Comparison of ENCODE assay signal across 21 cellular contexts in genomic region chr11:86167499-86168161, GRCh38.
DNase-seq lines count a peak whose midpoint lies in the region; ATAC-seq and TF ChIP-seq lines count a peak whose summit lies in the region.
"Had no signal": no experiment of that assay in that cellular context is flagged by ENCODE, and none has a peak within 500 bp of the region (broad histone marks: within the 10 kb centered on the region; RNA-seq: fewer than 3 reads in every experiment).

No MANE protein-coding gene starts in this region.

- H3K27ac ChIP-seq in heart left ventricle (peak overlapping the region in 3 of 12 donors; percentile 11 to 41 (median 18)), subcutaneous abdominal adipose tissue (ENCODE audit: low read depth, low read length) (peak overlapping the region; percentile 61)
- H3K27ac ChIP-seq: pancreas, sigmoid colon, uterus had no signal

- no peaks in the 10 kb centered on the region for H3K9me3 Mint-ChIP-seq in activated naive CD4-positive, alpha-beta T cell treated with anti-CD3 and anti-CD28 coated beads, Interleukin-2, amount 50 U/mL, for 72 hours
- H3K9me3 Mint-ChIP-seq: activated T-cell treated with anti-CD3 and anti-CD28 coated beads, Interleukin-2, amount 50 U/mL, for 4 hours; effector memory CD8-positive, alpha-beta T cell; natural killer cell treated with Interleukin-12 subunit alpha and Interleukin-12 subunit beta and Interleukin-15 and Interleukin-18, amount 100 ng/mL, for 72 hours had no signal

- H3K9ac ChIP-seq in adipocyte (ENCODE audit: low read length) (peak overlapping the region; percentile 10), subcutaneous abdominal adipose tissue (ENCODE audit: low read length in 5 of 5) (no peak overlapping the region)

- intact Hi-C loops in heart left ventricle (cut with DNase I) (no loop called here), cardiac septum (cut with DNase I) (no loop called here), left cardiac atrium (cut with DNase I) (no loop called here)

- no peak overlapping the region for H3K27ac Mint-ChIP-seq in activated naive CD4-positive, alpha-beta T cell treated with anti-CD3 and anti-CD28 coated beads, Interleukin-2, amount 50 U/mL, for 72 hours
- H3K27ac Mint-ChIP-seq: effector memory CD8-positive, alpha-beta T cell; natural killer cell treated with Interleukin-12 subunit alpha and Interleukin-12 subunit beta and Interleukin-15 and Interleukin-18, amount 100 ng/mL, for 72 hours had no signal

- H3K27me3 ChIP-seq in heart left ventricle: no peaks in the 10 kb centered on the region
- no peaks in the 10 kb centered on the region for H3K27me3 ChIP-seq in adipocyte (replicated peaks; ENCODE audit: control insufficient read depth, insufficient read depth, low read length)
- no peaks in the 10 kb centered on the region for H3K27me3 ChIP-seq in subcutaneous abdominal adipose tissue (ENCODE audit: control insufficient read depth in 5 of 5, insufficient read depth in 4 of 5, low read length in 5 of 5)
- H3K27me3 ChIP-seq: pancreas, sigmoid colon, uterus had no signal

- no peaks in the 10 kb centered on the region for H3K36me3 ChIP-seq in heart left ventricle
- H3K36me3 ChIP-seq in adipocyte (ENCODE audit: control insufficient read depth, insufficient read depth, low read length, severe bottlenecking): no peaks in the 10 kb centered on the region
- H3K36me3 ChIP-seq in subcutaneous abdominal adipose tissue (ENCODE audit: control insufficient read depth in 5 of 5, insufficient read depth in 5 of 5, low read length in 5 of 5): no peaks in the 10 kb centered on the region
- H3K36me3 ChIP-seq: pancreas, sigmoid colon, uterus had no signal

- no peak for TF ChIP-seq CTCF in heart left ventricle (IDR thresholded peaks at IDR 0.05)

- H3K36me3 Mint-ChIP-seq in activated naive CD4-positive, alpha-beta T cell treated with anti-CD3 and anti-CD28 coated beads, Interleukin-2, amount 50 U/mL, for 72 hours: no peaks in the 10 kb centered on the region
- H3K36me3 Mint-ChIP-seq: natural killer cell treated with Interleukin-12 subunit alpha and Interleukin-12 subunit beta and Interleukin-15 and Interleukin-18, amount 100 ng/mL, for 72 hours had no signal

- ATAC-seq in heart left ventricle (peak in 3 of 4 donors; percentile 41 to 70 (median 60)), left cardiac atrium (peak; percentile 52 to 60), HG03097 (IDR thresholded peaks at IDR 0.05; ENCODE audit: low FRiP score, unreplicated experiment) (no peak)
- no peak for ATAC-seq in activated naive CD4-positive, alpha-beta T cell treated with anti-CD3 and anti-CD28 coated beads, Interleukin-2, amount 50 U/mL, for 72 hours
- ATAC-seq: activated T-cell treated with anti-CD3 and anti-CD28 coated beads, Interleukin-2, amount 50 U/mL, for 4 hours; effector memory CD8-positive, alpha-beta T cell; natural killer cell treated with Interleukin-12 subunit alpha and Interleukin-12 subunit beta and Interleukin-15 and Interleukin-18, amount 100 ng/mL, for 72 hours; pancreas had no signal

- no peak for TF ChIP-seq POLR2A in heart left ventricle (IDR thresholded peaks at IDR 0.05)

- H3K4me1 ChIP-seq in heart left ventricle (peaks cover 0 to 35% (median 8%) of the 10 kb centered on the region in 12 donors), adipocyte (ENCODE audit: control insufficient read depth, insufficient read depth, low read length) (peaks cover 30% of the 10 kb centered on the region), subcutaneous abdominal adipose tissue (ENCODE audit: control insufficient read depth in 5 of 5, insufficient read depth in 5 of 5, low read length in 5 of 5) (peaks cover 4 to 30% (median 22%) of the 10 kb centered on the region in 5 donors)
- H3K4me1 ChIP-seq: pancreas had no signal

- H3K9me3 ChIP-seq in heart left ventricle (peaks cover 0 to 3% (median 0%) of the 10 kb centered on the region in 12 donors), adipocyte (ENCODE audit: control insufficient read depth, low read length) (no peaks in the 10 kb centered on the region), subcutaneous abdominal adipose tissue (ENCODE audit: control insufficient read depth in 5 of 5, low read length in 5 of 5) (no peaks in the 10 kb centered on the region)
- H3K9me3 ChIP-seq: pancreas, sigmoid colon, uterus had no signal

- 55 to 73% (median 60%) methylated on average over 4 of the region's 4 CpGs for WGBS in heart left ventricle, 4 donors

- DNase-seq in heart left ventricle (no peak), cardiac septum (ENCODE audit: low spot score) (no peak), adipocyte (ENCODE audit: low read depth) (peak; percentile 44), left cardiac atrium (no peak), HPDE6-E6E7 (ENCODE audit: extremely low spot score) (no peak)
- no peak for DNase-seq in activated naive CD4-positive, alpha-beta T cell treated with anti-CD3 and anti-CD28 coated beads, Interleukin-2, amount 50 U/mL, for 72 hours (ENCODE audit: low spot score in 2 of 2)
- DNase-seq: activated CD4-positive, CD25-positive, alpha-beta regulatory T cell treated with anti-CD3 and anti-CD28 coated beads, Interleukin-2, amount 50 U/mL, for 72 hours; activated naive CD4-positive, alpha-beta T cell treated with Interleukin-2 at 50 U/mL for 16 hours; activated T-cell treated with anti-CD3 and anti-CD28 coated beads, Interleukin-2, amount 50 U/mL, for 4 hours; effector memory CD8-positive, alpha-beta T cell; Karpas-422; midbrain; NCI-H1092 treated with DMSO at 0.1 percent for 48 hours; NCI-H526; pancreas; sigmoid colon; substantia nigra; uterus had no signal

- H3K4me3 ChIP-seq in heart left ventricle (no peak overlapping the region), adipocyte (ENCODE audit: low read length) (no peak overlapping the region), subcutaneous abdominal adipose tissue (ENCODE audit: low read depth in 1 of 5, low read length in 5 of 5) (no peak overlapping the region)
- H3K4me3 ChIP-seq: pancreas, sigmoid colon, uterus had no signal

Comparison
In these comparisons a context has a peak if more than half of its experiments do, and no peak if none do; other contexts are left out.
1. ATAC-seq: peak in heart left ventricle (3 of 4) and left cardiac atrium (2 of 2); none in activated naive CD4-positive, alpha-beta T cell treated with anti-CD3 and anti-CD28 coated beads, Interleukin-2, amount 50 U/mL, for 72 hours (0 of 2) and HG03097 (single experiment).